Comparison of ENCODE assay signal across 13 cellular contexts in the genomic region with DNA sequence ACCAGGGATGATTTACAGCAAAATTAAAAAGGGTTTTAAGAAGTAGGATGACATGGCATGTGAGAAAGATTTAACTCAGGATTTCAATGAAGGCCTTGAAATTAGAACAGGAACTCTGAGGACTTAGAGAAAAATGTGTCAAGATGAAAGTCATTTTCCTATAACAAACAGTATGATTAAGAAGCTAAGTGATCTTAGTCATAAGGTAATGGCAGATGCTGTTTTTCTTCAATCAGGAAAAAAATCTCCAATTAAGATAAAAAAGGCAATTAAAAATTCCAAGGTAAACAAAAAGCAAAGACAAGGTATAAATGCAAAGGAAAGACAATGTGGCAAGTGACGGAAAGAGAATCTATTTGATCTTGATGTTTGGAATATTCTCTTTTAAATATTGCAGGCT.
"Had no signal": no experiment of that assay in that cellular context is flagged by ENCODE, and none has a peak within 500 bp of the region (broad histone marks: within the 10 kb centered on the region; RNA-seq: fewer than 3 reads in every experiment).

No MANE protein-coding gene starts in this region.

- H3K27ac Mint-ChIP-seq: activated naive CD8-positive, alpha-beta T cell had no signal

- ATAC-seq: gastrocnemius medialis had no signal

- H3K27me3 ChIP-seq: breast epithelium, gastrocnemius medialis, sigmoid colon, suprapubic skin, upper lobe of left lung had no signal

- H3K9me3 Mint-ChIP-seq: neural crest cell had no signal

- H3K27ac ChIP-seq: gastrocnemius medialis, sigmoid colon, suprapubic skin, upper lobe of left lung had no signal

- H3K4me3 Mint-ChIP-seq: activated naive CD8-positive, alpha-beta T cell; neural crest cell had no signal

- DNase-seq: activated CD4-positive, alpha-beta T cell treated with anti-CD3 and anti-CD28 coated beads for 48 hours; activated effector memory CD4-positive, alpha-beta T cell treated with anti-CD3 and anti-CD28 coated beads, Interleukin-2, amount 50 U/mL, for 16 hours; activated T-cell treated with anti-CD3 and anti-CD28 coated beads for 4 hours; amygdala; gastrocnemius medialis; sigmoid colon; stimulated activated CD4-positive, alpha-beta T cell treated with anti-CD3 and anti-CD28 coated beads, Interleukin-12 subunit alpha, Interleukin-12 subunit beta, amount 100 ng/mL, for 4 hours; stimulated activated naive CD4-positive, alpha-beta T cell; upper lobe of left lung had no signal

- H3K27me3 Mint-ChIP-seq: activated naive CD8-positive, alpha-beta T cell had no signal
